ENCODE assay signal across 8 cellular contexts in the genomic region with DNA sequence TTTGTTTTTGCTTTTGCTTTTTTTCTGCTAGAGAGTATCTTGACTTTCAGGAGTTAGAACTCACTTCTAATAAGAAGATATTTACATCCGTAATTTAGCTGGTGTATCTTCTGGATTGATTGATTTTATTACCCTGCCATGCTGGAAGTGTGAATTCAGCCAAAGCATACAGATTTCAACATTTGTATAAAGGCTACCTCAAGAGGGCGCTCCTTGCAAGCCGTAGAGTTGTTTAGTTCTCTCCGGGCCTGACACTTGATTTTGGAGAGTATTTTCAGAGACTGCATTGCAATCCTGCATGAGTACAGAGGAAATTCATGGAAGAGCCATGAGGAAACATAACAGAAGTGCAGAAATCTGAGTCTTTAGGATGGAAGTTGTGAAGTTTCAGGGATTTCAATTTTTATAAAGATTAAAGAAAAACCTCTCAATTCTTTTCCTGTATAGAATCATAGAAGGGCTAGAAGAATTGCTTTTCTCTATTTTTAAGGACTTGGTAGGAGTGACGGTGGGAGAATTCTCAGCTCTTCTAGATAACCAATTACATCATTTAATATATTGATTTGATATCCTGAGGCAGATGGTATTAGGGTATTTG.
DNase-seq lines count a peak whose midpoint lies in the region; ATAC-seq and TF ChIP-seq lines count a peak whose summit lies in the region.

No MANE protein-coding gene starts in this region.

- intact Hi-C loops in activated CD4-positive, alpha-beta T cell treated with anti-CD3 and anti-CD28 coated beads for 36 hours (cut with DNase I, micrococcal nuclease) = loop anchor here (1.0 to 5.0 kb wide), 9 partner anchors 60 to 386 kb away; a partner anchor contains a TSS

- H3K4me3 Mint-ChIP-seq in activated CD4-positive, alpha-beta T cell treated with anti-CD3 and anti-CD28 coated beads for 36 hours = no peak overlapping the region

- no peaks in the 10 kb centered on the region for H3K36me3 Mint-ChIP-seq in activated CD4-positive, alpha-beta T cell treated with anti-CD3 and anti-CD28 coated beads for 36 hours (ENCODE audit: low read depth)

- no peaks in the 10 kb centered on the region for H3K9me3 Mint-ChIP-seq in activated CD4-positive, alpha-beta T cell treated with anti-CD3 and anti-CD28 coated beads for 36 hours (ENCODE audit: low read depth)

- ATAC-seq in HG02981 (IDR thresholded peaks at IDR 0.05; ENCODE audit: unreplicated experiment) = peak; percentile 75
- peak; percentile 84 for ATAC-seq in activated CD4-positive, alpha-beta T cell treated with anti-CD3 and anti-CD28 coated beads for 36 hours

- peaks cover 14% of the 10 kb centered on the region for H3K4me1 Mint-ChIP-seq in activated CD4-positive, alpha-beta T cell treated with anti-CD3 and anti-CD28 coated beads for 36 hours

- CTCF ChIA-PET in activated CD4-positive, alpha-beta T cell treated with anti-CD3 and anti-CD28 coated beads for 36 hours (lab: Charles Lee) = interaction anchor here (0.6 to 3.4 kb wide), 62 partner anchors 10 to 598 kb away, joined by 3 to 37 read pairs (median 4); a partner anchor contains a TSS

- DNase-seq in GM12865 (ENCODE audit: low read depth) = peak; percentile 71
- peak; percentile 48 for DNase-seq in NCI-H345 treated with DMSO at 0.1 percent for 48 hours (lab: John Stamatoyannopoulos, UW; ENCODE audit: unreplicated experiment)
- peak; percentile 82 for DNase-seq in activated CD4-positive, alpha-beta T cell treated with anti-CD3 and anti-CD28 coated beads for 36 hours
- DNase-seq in coronary artery (ENCODE audit: low spot score) = no peak
- peak; percentile 72 to 86 for DNase-seq in lung microvascular endothelial cell (ENCODE audit: low read depth in 2 of 2)
- DNase-seq in stimulated activated CD8-positive, alpha-beta memory T cell treated with anti-CD3 and anti-CD28 coated beads, Interleukin-4, amount 100 ng/mL, for 24 hours (ENCODE audit: low read depth) = peak; percentile 29
- no peak for DNase-seq in NK-92 (lab: John Stamatoyannopoulos, UW; ENCODE audit: unreplicated experiment)

- H3K27ac Mint-ChIP-seq in activated CD4-positive, alpha-beta T cell treated with anti-CD3 and anti-CD28 coated beads for 36 hours = no peak overlapping the region

- peak; percentile 74 for TF ChIP-seq CTCF in GM12865 (IDR thresholded peaks at IDR 0.05; ENCODE audit: insufficient read depth, low read depth, low read length, missing control alignments)
- peak; percentile 48 for TF ChIP-seq CTCF in coronary artery (IDR thresholded peaks at IDR 0.05)

- POLR2A ChIA-PET in activated CD4-positive, alpha-beta T cell treated with anti-CD3 and anti-CD28 coated beads for 36 hours (lab: Charles Lee) = no interaction called here

- H3K27ac ChIP-seq in coronary artery = no peak overlapping the region

- no peaks in the 10 kb centered on the region for H3K27me3 Mint-ChIP-seq in activated CD4-positive, alpha-beta T cell treated with anti-CD3 and anti-CD28 coated beads for 36 hours

- H3K4me3 ChIP-seq in GM12865 (ENCODE audit: low read depth, low read length) = no peak overlapping the region
- no peak overlapping the region for H3K4me3 ChIP-seq in coronary artery

Comparison
In these comparisons a context has a peak if more than half of its experiments do, and no peak if none do; other contexts are left out.
1. DNase-seq: peak in GM12865 (single experiment), NCI-H345 treated with DMSO at 0.1 percent for 48 hours (single experiment), activated CD4-positive, alpha-beta T cell treated with anti-CD3 and anti-CD28 coated beads for 36 hours (single experiment), lung microvascular endothelial cell (2 of 2) and stimulated activated CD8-positive, alpha-beta memory T cell treated with anti-CD3 and anti-CD28 coated beads, Interleukin-4, amount 100 ng/mL, for 24 hours (single experiment); none in coronary artery (single experiment) and NK-92 (single experiment).